ENCODE assay signal across 34 cellular contexts in genomic region chr16:82024883-82025282, GRCh38. TPM values are rescaled to one million over a fixed set of nuclear protein-coding genes. Genes with fewer than 3 reads are reported as not detected.
"Had no signal": no experiment of that assay in that cellular context is flagged by ENCODE, and none has a peak within 500 bp of the region (broad histone marks: within the 10 kb centered on the region; RNA-seq: fewer than 3 reads in every experiment).

No MANE protein-coding gene starts in this region.

- ATAC-seq: activated naive CD4-positive, alpha-beta T cell treated with anti-CD3 and anti-CD28 coated beads, Interleukin-2, amount 50 U/mL, for 72 hours; activated naive CD8-positive, alpha-beta T cell treated with anti-CD3 and anti-CD28 coated beads, Interleukin-2, amount 50 U/mL, for 24 hours; activated T-cell treated with anti-CD3 and anti-CD28 coated beads, Interleukin-2, amount 50 U/mL, for 4 hours; activated T-cell treated with anti-CD3 and anti-CD28 coated beads, Interleukin-2, amount 50 U/mL, for 72 hours; activated T-helper 17 cell treated with anti-CD3 and anti-CD28 coated beads, Interleukin-2, amount 50 U/mL, for 72 hours; body of pancreas had no signal

- H3K4me1 ChIP-seq: adrenal gland, ascending aorta, breast epithelium had no signal

- H3K27me3 ChIP-seq: adrenal gland, ascending aorta, body of pancreas, brain microvascular endothelial cell, cardiac muscle cell had no signal

- H3K36me3 ChIP-seq: adrenal gland, ascending aorta, brain microvascular endothelial cell, breast epithelium, cardiac muscle cell had no signal

- H3K4me3 ChIP-seq: adrenal gland, ascending aorta, body of pancreas, breast epithelium, cardiac muscle cell had no signal

- H3K9me3 ChIP-seq: adrenal gland, ascending aorta, body of pancreas had no signal

- H3K27ac ChIP-seq: adrenal gland, ascending aorta, body of pancreas, brain microvascular endothelial cell, breast epithelium, cardiac muscle cell had no signal

- DNase-seq: activated effector memory CD4-positive, alpha-beta T cell treated with anti-CD3 and anti-CD28 coated beads, Interleukin-2, amount 50 U/mL, for 16 hours; activated effector memory CD4-positive, alpha-beta T cell treated with Interleukin-2 at 50 U/mL for 16 hours; activated gamma-delta T cell; activated gamma-delta T cell treated with Interleukin-2 at 50 U/mL for 16 hours; activated naive CD4-positive, alpha-beta T cell; activated naive CD4-positive, alpha-beta T cell treated with anti-CD3 and anti-CD28 coated beads for 36 hours; activated naive CD4-positive, alpha-beta T cell treated with anti-CD3 and anti-CD28 coated beads, Interleukin-2, amount 10 ng/mL, durations not matched to agents 7 days and 5 days; activated naive CD4-positive, alpha-beta T cell treated with anti-CD3 and anti-CD28 coated beads, Interleukin-2, amount 50 U/mL, for 16 hours; activated naive CD4-positive, alpha-beta T cell treated with Interleukin-2 at 50 U/mL for 16 hours; activated naive CD8-positive, alpha-beta T cell treated with anti-CD3 and anti-CD28 coated beads for 36 hours; activated naive CD8-positive, alpha-beta T cell treated with anti-CD3 and anti-CD28 coated beads, Interleukin-2, amount 10 ng/mL, durations not matched to agents 7 days and 5 days; activated naive CD8-positive, alpha-beta T cell treated with anti-CD3 and anti-CD28 coated beads, Interleukin-2, amount 50 U/mL, for 24 hours; activated T-cell treated with anti-CD3 and anti-CD28 coated beads, Interleukin-2, amount 50 U/mL, for 1 hour; activated T-cell treated with anti-CD3 and anti-CD28 coated beads, Interleukin-2, amount 50 U/mL, for 24 hours; activated T-cell treated with anti-CD3 and anti-CD28 coated beads, Interleukin-2, amount 50 U/mL, for 4 hours; activated T-cell treated with anti-CD3 and anti-CD28 coated beads, Interleukin-2, amount 50 U/mL, for 48 hours; activated T-cell treated with anti-CD3 and anti-CD28 coated beads, Interleukin-2, amount 50 U/mL, for 72 hours; amniotic stem cell; aorta; body of pancreas; brain microvascular endothelial cell; central memory CD4-positive, alpha-beta T cell; cerebellar nuclear complex had no signal

RNA-seq across cellular contexts. Expression of gene HSD17B2, which starts 10.2 kb away (rescaled TPM):
- total RNA-seq: activated naive CD4-positive, alpha-beta T cell treated with anti-CD3 and anti-CD28 coated beads for 36 hours; activated naive CD4-positive, alpha-beta T cell treated with anti-CD3 and anti-CD28 coated beads, Interleukin-2, amount 50 U/mL, for 72 hours; activated naive CD8-positive, alpha-beta T cell treated with anti-CD3 and anti-CD28 coated beads for 36 hours; activated naive CD8-positive, alpha-beta T cell treated with anti-CD3 and anti-CD28 coated beads, Interleukin-2, amount 10 ng/mL, durations not matched to agents 7 days and 5 days; activated T-cell treated with anti-CD3 and anti-CD28 coated beads, Interleukin-2, amount 50 U/mL, for 4 hours; activated T-cell treated with anti-CD3 and anti-CD28 coated beads, Interleukin-2, amount 50 U/mL, for 72 hours; activated T-helper 1 cell treated with anti-CD3 and anti-CD28 coated beads, Interleukin-12 subunit alpha, Interleukin-12 subunit beta, Interleukin-2, Interleukin-4 antibody, amounts not matched to agents 30 ng/mL and 10 ng/mL and 1 ng/mL, durations not matched to agents 14 hours and 24 hours and 36 hours; activated T-helper 17 cell treated with anti-CD3 and anti-CD28 coated beads, Interleukin-2, amount 50 U/mL, for 72 hours; activated T-helper 2 cell treated with anti-CD3 and anti-CD28 coated beads, Interferon-gamma antibody, Interleukin-2, Interleukin-4, amounts not matched to agents 10 μg/mL and 5 μg/mL and 100 μg/mL, durations not matched to agents 14 hours and 24 hours and 36 hours; adrenal gland; aorta; ascending aorta; cardiac muscle cell; cardiac septum; chondrocyte had no signal
- polyA plus RNA-seq: cardiac muscle cell had no signal

RNA-seq across cellular contexts. Expression of gene SDR42E1, which starts 13.6 kb away (rescaled TPM):
- total RNA-seq: astrocyte, chondrocyte had no signal
- polyA plus RNA-seq: cardiac muscle cell had no signal
